11 cellular contexts compared by ENCODE assay signal in the genomic region with DNA sequence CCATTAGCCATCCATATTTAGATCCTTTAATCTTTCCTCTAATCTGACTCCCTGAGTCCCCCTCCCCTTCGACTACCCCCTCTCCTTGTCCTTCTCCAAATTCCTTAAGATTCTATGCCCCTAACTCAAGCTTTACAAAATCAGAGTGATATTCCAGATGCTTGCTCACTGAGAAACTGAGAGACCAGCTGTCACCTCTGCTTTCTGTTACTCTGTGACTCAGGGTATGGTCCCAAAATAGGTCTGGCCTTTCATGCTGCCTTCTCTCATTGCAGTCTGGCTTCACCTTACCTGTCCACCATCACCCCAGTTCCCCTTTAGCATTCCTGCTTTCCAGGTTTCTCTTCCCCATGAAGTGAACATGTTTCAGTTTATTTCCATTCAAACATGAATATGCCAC.
DNase-seq lines count a peak whose midpoint lies in the region; ATAC-seq, FAIRE-seq and TF ChIP-seq lines count a peak whose summit lies in the region.
"Had no signal": no experiment of that assay in that cellular context is flagged by ENCODE, and none has a peak within 500 bp of the region (broad histone marks: within the 10 kb centered on the region; RNA-seq: fewer than 3 reads in every experiment).

No MANE protein-coding gene starts in this region.

- ATAC-seq in GM21367 (IDR thresholded peaks at IDR 0.05; ENCODE audit: unreplicated experiment) (peak; percentile 59), HG03159 (IDR thresholded peaks at IDR 0.05; ENCODE audit: unreplicated experiment) (peak; percentile 47), GM21528 (IDR thresholded peaks at IDR 0.05; ENCODE audit: low FRiP score, unreplicated experiment) (no peak)
- ATAC-seq: HepG2 had no signal

- no peak overlapping the region for H3K23ac ChIP-seq in trophoblast cell (ENCODE audit: low read length)

- peak overlapping the region in 31 of 59 donors; percentile 1 to 87 (median 55) for H3K27ac ChIP-seq in dorsolateral prefrontal cortex
- no peak overlapping the region for H3K27ac ChIP-seq in trophoblast cell (ENCODE audit: low read depth, low read length)
- H3K27ac ChIP-seq: colonic mucosa, uterus had no signal

- intact Hi-C loops in dorsolateral prefrontal cortex (cut with DNase I), result no loop called here

- peak; percentile 88 for FAIRE-seq in GM12892 (lab: Jason Lieb, UNC)
- FAIRE-seq: HepG2 had no signal

- H2AK5ac ChIP-seq in trophoblast cell (ENCODE audit: low read length), result no peak overlapping the region

- TF ChIP-seq POLR2A in GM12892 (IDR thresholded peaks at IDR 0.05; ENCODE audit: low read depth, low read length), result no peak

- H4K8ac ChIP-seq in trophoblast cell (ENCODE audit: low read depth, low read length), result no peak overlapping the region

- peaks cover 2% of the 10 kb centered on the region for H3K79me2 ChIP-seq in trophoblast cell (ENCODE audit: control insufficient read depth, insufficient read depth, low read length, poor library complexity)

- no peak for TF ChIP-seq CTCF in dorsolateral prefrontal cortex (IDR thresholded peaks at IDR 0.05 in 54 of 56, conservative IDR thresholded peaks at IDR 0.05 in 2 of 56; ENCODE audit: low read depth in 1 of 56, partially characterized antibody in 56 of 56)

- no peak overlapping the region for H3K14ac ChIP-seq in trophoblast cell (ENCODE audit: low read length)

- no peak overlapping the region for H3K4ac ChIP-seq in trophoblast cell (ENCODE audit: low read depth, low read length)

- H3K18ac ChIP-seq in trophoblast cell (ENCODE audit: low read length), result no peak overlapping the region

- no peak overlapping the region for H4K12ac ChIP-seq in trophoblast cell (ENCODE audit: low read depth, low read length)

- H2BK120ac ChIP-seq in trophoblast cell (ENCODE audit: insufficient read depth, low read length, poor library complexity), result no peak overlapping the region

- peaks cover 3 to 5% of the 10 kb centered on the region in 2 experiments for H3K4me1 ChIP-seq in trophoblast cell (ENCODE audit: control insufficient read depth in 1 of 2, insufficient read depth in 2 of 2, low read length in 2 of 2)
- H3K4me1 ChIP-seq: colonic mucosa, uterus had no signal

- WGBS in trophoblast cell (ENCODE audit: extremely low coverage, insufficient coverage, insufficient read length), result no CpG with 5 or more reads among the region's 1 CpG

- no peak overlapping the region for H2BK5ac ChIP-seq in trophoblast cell (ENCODE audit: low read depth, low read length, poor library complexity)

- H3K4me2 ChIP-seq in trophoblast cell (ENCODE audit: low read length), result no peak overlapping the region

- H3K36me3 ChIP-seq in trophoblast cell (ENCODE audit: control insufficient read depth in 1 of 2, insufficient read depth in 2 of 2, low read length in 2 of 2), result no peaks in the 10 kb centered on the region
- H3K36me3 ChIP-seq: colonic mucosa, uterus had no signal

- H2BK12ac ChIP-seq in trophoblast cell (ENCODE audit: low read length), result no peak overlapping the region

- no peak overlapping the region for H4K91ac ChIP-seq in trophoblast cell (ENCODE audit: low read depth, low read length)

- no peak for DNase-seq in GM12892 (ENCODE audit: insufficient read length)
- DNase-seq in dorsolateral prefrontal cortex, result no peak
- no peak for DNase-seq in NCI-H1694 (lab: John Stamatoyannopoulos, UW)
- no peak for DNase-seq in trophoblast cell
- no peak for DNase-seq in putamen (ENCODE audit: low spot score)
- DNase-seq: colonic mucosa, uterus had no signal

- no peaks in the 10 kb centered on the region for H3K79me1 ChIP-seq in trophoblast cell (ENCODE audit: low read length)

- H3K27me3 ChIP-seq in dorsolateral prefrontal cortex (no peaks in the 10 kb centered on the region), trophoblast cell (ENCODE audit: insufficient read depth, low read length) (no peaks in the 10 kb centered on the region)
- H3K27me3 ChIP-seq: colonic mucosa, uterus had no signal

- H2AFZ ChIP-seq in trophoblast cell (ENCODE audit: insufficient read depth, low read length, poor library complexity), result no peak overlapping the region

- no peaks in the 10 kb centered on the region for H3K9me3 ChIP-seq in trophoblast cell (ENCODE audit: insufficient read depth, low read depth, low read length)
- H3K9me3 ChIP-seq: colonic mucosa, uterus had no signal

- H3K9ac ChIP-seq in trophoblast cell (ENCODE audit: low read length), result no peak overlapping the region

- H3K4me3 ChIP-seq in dorsolateral prefrontal cortex (no peak overlapping the region), trophoblast cell (ENCODE audit: low read depth, low read length) (no peak overlapping the region)
- H3K4me3 ChIP-seq: colonic mucosa, uterus had no signal
